12 cellular contexts compared by ENCODE assay signal in genomic region chr10:661891-662605, GRCh38. TPM values are rescaled to one million over a fixed set of nuclear protein-coding genes. Genes with fewer than 3 reads are reported as not detected.
DNase-seq lines count a peak whose midpoint lies in the region; ATAC-seq and TF ChIP-seq lines count a peak whose summit lies in the region.
"Had no signal": no experiment of that assay in that cellular context is flagged by ENCODE, and none has a peak within 500 bp of the region (broad histone marks: within the 10 kb centered on the region; RNA-seq: fewer than 3 reads in every experiment).

No MANE protein-coding gene starts in this region.

- H2AFZ ChIP-seq in hepatocyte: no peak overlapping the region

- H3K4me1 ChIP-seq in hepatocyte (ENCODE audit: insufficient read depth) (peaks cover 30% of the 10 kb centered on the region), psoas muscle (peaks cover 61% of the 10 kb centered on the region)

- no peaks in the 10 kb centered on the region for H3K36me3 ChIP-seq in hepatocyte (replicated peaks; ENCODE audit: insufficient read depth, low read depth)
- no peaks in the 10 kb centered on the region for H3K36me3 ChIP-seq in psoas muscle (ENCODE audit: insufficient read depth in 1 of 2, low read depth in 1 of 2)

- H3K79me2 ChIP-seq in hepatocyte: peaks cover 81% of the 10 kb centered on the region

- H3K27me3 Mint-ChIP-seq in HFFc6 (ENCODE audit: insufficient read depth): no peaks in the 10 kb centered on the region; the same call in 1 of the 2 replicates
- H3K27me3 Mint-ChIP-seq in naive thymus-derived CD8-positive, alpha-beta T cell: peaks cover 10 to 30% (median 23%) of the 10 kb centered on the region in 5 donors

- H4K20me1 ChIP-seq in hepatocyte (ENCODE audit: insufficient read depth, poor library complexity, severe bottlenecking): peaks cover 68% of the 10 kb centered on the region

- H3K9me2 ChIP-seq in hepatocyte (replicated peaks; ENCODE audit: insufficient read depth): no peaks in the 10 kb centered on the region

- H3K9me3 ChIP-seq in hepatocyte (ENCODE audit: low read depth) (no peaks in the 10 kb centered on the region), psoas muscle (no peaks in the 10 kb centered on the region)

- no peak overlapping the region; the same call in 1 of the 2 replicates for H3K4me3 Mint-ChIP-seq in HFFc6
- H3K4me3 Mint-ChIP-seq in naive thymus-derived CD8-positive, alpha-beta T cell: no peak overlapping the region
- H3K4me3 Mint-ChIP-seq: activated naive CD8-positive, alpha-beta T cell treated with anti-CD3 and anti-CD28 coated beads, Interleukin-2, amount 50 U/mL, for 24 hours had no signal

- H3K27ac ChIP-seq in hepatocyte (peak overlapping the region; percentile 62), psoas muscle (peak overlapping the region; percentile 66)
- H3K27ac ChIP-seq: C4-2B had no signal

- H3K9me3 Mint-ChIP-seq in HFFc6: no peaks in the 10 kb centered on the region
- H3K9me3 Mint-ChIP-seq in naive thymus-derived CD8-positive, alpha-beta T cell: no peaks in the 10 kb centered on the region
- H3K9me3 Mint-ChIP-seq: activated naive CD8-positive, alpha-beta T cell treated with anti-CD3 and anti-CD28 coated beads, Interleukin-2, amount 50 U/mL, for 24 hours had no signal

- DNase-seq in HFFc6 (no peak), NCI-H748 treated with DMSO at 0.1 percent for 48 hours (lab: John Stamatoyannopoulos, UW) (peak; percentile 7), hepatocyte (ENCODE audit: low spot score) (no peak), psoas muscle (no peak)
- no peak for DNase-seq in activated naive CD4-positive, alpha-beta T cell treated with anti-CD3 and anti-CD28 coated beads, Interleukin-2, amount 50 U/mL, for 16 hours
- DNase-seq in naive thymus-derived CD8-positive, alpha-beta T cell: no peak
- DNase-seq: activated naive CD8-positive, alpha-beta T cell treated with anti-CD3 and anti-CD28 coated beads, Interleukin-2, amount 50 U/mL, for 24 hours; cortex of kidney; NCI-H1694 treated with DMSO at 0.1 percent for 48 hours had no signal

- POLR2A ChIA-PET in naive thymus-derived CD8-positive, alpha-beta T cell (lab: Charles Lee): no interaction called here

- TF ChIP-seq CTCF in HFFc6 (IDR thresholded peaks at IDR 0.05) (no peak), hepatocyte (IDR thresholded peaks at IDR 0.05; ENCODE audit: poor library complexity) (no peak), psoas muscle (IDR thresholded peaks at IDR 0.05) (no peak)

- H3K27me3 ChIP-seq in hepatocyte (no peaks in the 10 kb centered on the region), psoas muscle (ENCODE audit: insufficient read depth in 3 of 3, low read length in 2 of 3) (no peaks in the 10 kb centered on the region)

- no peak for ATAC-seq in psoas muscle
- no peak for ATAC-seq in GM21515 (IDR thresholded peaks at IDR 0.05; ENCODE audit: unreplicated experiment)
- no peak for ATAC-seq in naive thymus-derived CD8-positive, alpha-beta T cell
- ATAC-seq in HG03571 (IDR thresholded peaks at IDR 0.05; ENCODE audit: unreplicated experiment): no peak
- ATAC-seq: activated naive CD8-positive, alpha-beta T cell treated with anti-CD3 and anti-CD28 coated beads, Interleukin-2, amount 50 U/mL, for 24 hours had no signal

- peak overlapping the region; percentile 50 for H3K4me2 ChIP-seq in hepatocyte

- H3K27ac Mint-ChIP-seq in HFFc6: peak overlapping the region; percentile 63
- peak overlapping the region in 1 of 10 donors; percentile 54 for H3K27ac Mint-ChIP-seq in naive thymus-derived CD8-positive, alpha-beta T cell
- H3K27ac Mint-ChIP-seq: activated naive CD8-positive, alpha-beta T cell treated with anti-CD3 and anti-CD28 coated beads, Interleukin-2, amount 50 U/mL, for 24 hours had no signal

- 83% methylated on average over 19 of the region's 19 CpGs for WGBS in hepatocyte (ENCODE audit: low lambda C conversion rate, missing lambda C conversion rate)
- 79 to 92% (median 87%) methylated on average over 19 of the region's 19 CpGs for WGBS in psoas muscle, 3 donors

- H3K4me1 Mint-ChIP-seq in HFFc6 (ENCODE audit: low read depth): peaks cover 44% of the 10 kb centered on the region
- peaks cover 3 to 9% (median 6%) of the 10 kb centered on the region in 4 donors for H3K4me1 Mint-ChIP-seq in naive thymus-derived CD8-positive, alpha-beta T cell
- H3K4me1 Mint-ChIP-seq: activated naive CD8-positive, alpha-beta T cell treated with anti-CD3 and anti-CD28 coated beads, Interleukin-2, amount 50 U/mL, for 24 hours had no signal

- intact Hi-C loops in psoas muscle (cut with DNase I): no loop called here

- no peaks in the 10 kb centered on the region for H3K36me3 Mint-ChIP-seq in HFFc6 (ENCODE audit: low read depth)
- H3K36me3 Mint-ChIP-seq in naive thymus-derived CD8-positive, alpha-beta T cell: no peaks in the 10 kb centered on the region

- no peak overlapping the region for H3K4me3 ChIP-seq in hepatocyte
- no peak overlapping the region for H3K4me3 ChIP-seq in psoas muscle

RNA-seq across cellular contexts. Expression of gene DIP2C, which starts 27.4 kb away (rescaled TPM):
- total RNA-seq in HFFc6 (2021; fragmentation: NEBNext Ultra II Directional; extraction: Animal tissue kit (Norgen Biotek cat#: 25700)): 10 to 100 TPM; 23.2 to 28.9 (median 26.3) TPM
- total RNA-seq in hepatocyte (9.9 and 12.8 TPM in 2 replicates), psoas muscle (10 to 100 TPM; 25.0 to 32.0 (median 30.4) TPM)
- polyA plus RNA-seq in hepatocyte (11.1 and 13.2 TPM in 2 replicates), psoas muscle (10 to 100 TPM in 2 of 3 donors, 1 to 10 TPM in 1; 7.7 to 17.1 (median 10.3) TPM)
- 1 to 10 TPM; 3.8 to 3.9 TPM for total RNA-seq in naive thymus-derived CD8-positive, alpha-beta T cell
- polyA plus RNA-seq in naive thymus-derived CD8-positive, alpha-beta T cell: 1 to 10 TPM in 1 of 3 donors, under 1 TPM in 2; 0.32 to 1.2 (median 0.76) TPM
